2 cellular contexts compared by ENCODE assay signal in the genomic region with DNA sequence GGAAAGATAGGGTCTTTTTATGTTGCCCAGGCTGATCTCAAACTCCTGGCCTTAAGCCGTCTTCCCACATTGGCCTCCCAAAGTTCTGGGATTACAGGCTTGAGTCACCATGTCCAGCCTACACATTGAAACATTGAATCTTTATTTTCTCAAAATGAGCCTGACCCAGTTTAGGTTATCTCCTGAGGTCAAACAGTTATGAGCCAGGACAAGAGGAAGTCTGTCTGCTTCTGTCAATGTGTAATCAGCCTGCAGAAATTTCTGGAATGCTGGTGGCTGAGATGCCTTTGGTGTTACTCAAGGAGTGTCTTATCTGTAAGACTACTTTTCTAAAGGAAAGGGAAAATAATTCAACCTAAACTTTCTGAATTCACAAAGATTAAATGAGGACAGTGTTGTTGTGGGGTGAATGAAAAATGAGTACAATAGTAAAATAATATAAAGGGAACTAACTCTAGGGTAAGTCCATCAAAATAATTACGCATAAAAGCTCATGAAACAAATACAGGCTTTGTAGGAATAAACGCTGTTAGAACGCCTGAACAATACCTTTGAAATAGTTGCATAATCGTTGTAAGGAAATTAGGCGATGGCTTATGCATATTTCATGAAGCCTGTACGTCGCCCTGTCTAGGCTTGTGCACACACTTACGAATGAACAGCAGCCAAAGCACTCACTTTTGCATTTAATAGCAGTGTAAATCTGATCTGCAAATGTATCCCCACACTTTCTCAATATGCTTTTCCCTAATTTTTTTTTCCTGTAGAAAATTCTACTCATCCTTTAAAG.
TF ChIP-seq lines count a peak whose summit lies in the region.

No MANE protein-coding gene starts in this region.

TF ChIP-seq in HCT116, 20 proteins besides CTCF, POLR2A, EP300 and RAD21 (continued from another document):
- TF ChIP-seq, protein P1, sequence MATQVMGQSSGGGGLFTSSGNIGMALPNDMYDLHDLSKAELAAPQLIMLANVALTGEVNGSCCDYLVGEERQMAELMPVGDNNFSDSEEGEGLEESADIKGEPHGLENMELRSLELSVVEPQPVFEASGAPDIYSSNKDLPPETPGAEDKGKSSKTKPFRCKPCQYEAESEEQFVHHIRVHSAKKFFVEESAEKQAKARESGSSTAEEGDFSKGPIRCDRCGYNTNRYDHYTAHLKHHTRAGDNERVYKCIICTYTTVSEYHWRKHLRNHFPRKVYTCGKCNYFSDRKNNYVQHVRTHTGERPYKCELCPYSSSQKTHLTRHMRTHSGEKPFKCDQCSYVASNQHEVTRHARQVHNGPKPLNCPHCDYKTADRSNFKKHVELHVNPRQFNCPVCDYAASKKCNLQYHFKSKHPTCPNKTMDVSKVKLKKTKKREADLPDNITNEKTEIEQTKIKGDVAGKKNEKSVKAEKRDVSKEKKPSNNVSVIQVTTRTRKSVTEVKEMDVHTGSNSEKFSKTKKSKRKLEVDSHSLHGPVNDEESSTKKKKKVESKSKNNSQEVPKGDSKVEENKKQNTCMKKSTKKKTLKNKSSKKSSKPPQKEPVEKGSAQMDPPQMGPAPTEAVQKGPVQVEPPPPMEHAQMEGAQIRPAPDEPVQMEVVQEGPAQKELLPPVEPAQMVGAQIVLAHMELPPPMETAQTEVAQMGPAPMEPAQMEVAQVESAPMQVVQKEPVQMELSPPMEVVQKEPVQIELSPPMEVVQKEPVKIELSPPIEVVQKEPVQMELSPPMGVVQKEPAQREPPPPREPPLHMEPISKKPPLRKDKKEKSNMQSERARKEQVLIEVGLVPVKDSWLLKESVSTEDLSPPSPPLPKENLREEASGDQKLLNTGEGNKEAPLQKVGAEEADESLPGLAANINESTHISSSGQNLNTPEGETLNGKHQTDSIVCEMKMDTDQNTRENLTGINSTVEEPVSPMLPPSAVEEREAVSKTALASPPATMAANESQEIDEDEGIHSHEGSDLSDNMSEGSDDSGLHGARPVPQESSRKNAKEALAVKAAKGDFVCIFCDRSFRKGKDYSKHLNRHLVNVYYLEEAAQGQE (IDR thresholded peaks at IDR 0.05; ENCODE audit: low read depth): no peak
- TF ChIP-seq, protein P2, sequence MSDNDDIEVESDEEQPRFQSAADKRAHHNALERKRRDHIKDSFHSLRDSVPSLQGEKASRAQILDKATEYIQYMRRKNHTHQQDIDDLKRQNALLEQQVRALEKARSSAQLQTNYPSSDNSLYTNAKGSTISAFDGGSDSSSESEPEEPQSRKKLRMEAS (IDR thresholded peaks at IDR 0.05): no peak
- no peak for TF ChIP-seq CEBPB (IDR thresholded peaks at IDR 0.05; ENCODE audit: low read depth)
- TF ChIP-seq JUND (IDR thresholded peaks at IDR 0.05): no peak

TF ChIP-seq in SK-N-SH, 30 proteins besides CTCF, POLR2A, EP300 and RAD21 (continued from another document):
- TF ChIP-seq CHD2 (IDR thresholded peaks at IDR 0.05; ENCODE audit: low read length, partially characterized antibody): no peak
- peak; percentile 93 for TF ChIP-seq RXRA (IDR thresholded peaks at IDR 0.05; ENCODE audit: borderline replicate concordance, low read depth)
- no peak for TF ChIP-seq YY1 (IDR thresholded peaks at IDR 0.05; ENCODE audit: low read depth)
- peak; percentile 76 for TF ChIP-seq TCF12 (IDR thresholded peaks at IDR 0.05)
- TF ChIP-seq, protein P1 (IDR thresholded peaks at IDR 0.05; ENCODE audit: low read depth, low read length): no peak
- no peak for TF ChIP-seq FOXM1 (IDR thresholded peaks at IDR 0.05; ENCODE audit: low read depth)
- peak; percentile 5; the same call in 1 of the 2 replicates for TF ChIP-seq NFIC (IDR thresholded peaks at IDR 0.05; ENCODE audit: borderline replicate concordance)
- TF ChIP-seq ELF1 (IDR thresholded peaks at IDR 0.05): no peak
- no peak for TF ChIP-seq EZH2phosphoT487 (IDR thresholded peaks at IDR 0.05; ENCODE audit: borderline replicate concordance, low read depth)
- peak; percentile 47; the same call in 1 of the 2 replicates for TF ChIP-seq POLR2AphosphoS5 (IDR thresholded peaks at IDR 0.05; ENCODE audit: low read depth, low read length)
- TF ChIP-seq, protein P3, sequence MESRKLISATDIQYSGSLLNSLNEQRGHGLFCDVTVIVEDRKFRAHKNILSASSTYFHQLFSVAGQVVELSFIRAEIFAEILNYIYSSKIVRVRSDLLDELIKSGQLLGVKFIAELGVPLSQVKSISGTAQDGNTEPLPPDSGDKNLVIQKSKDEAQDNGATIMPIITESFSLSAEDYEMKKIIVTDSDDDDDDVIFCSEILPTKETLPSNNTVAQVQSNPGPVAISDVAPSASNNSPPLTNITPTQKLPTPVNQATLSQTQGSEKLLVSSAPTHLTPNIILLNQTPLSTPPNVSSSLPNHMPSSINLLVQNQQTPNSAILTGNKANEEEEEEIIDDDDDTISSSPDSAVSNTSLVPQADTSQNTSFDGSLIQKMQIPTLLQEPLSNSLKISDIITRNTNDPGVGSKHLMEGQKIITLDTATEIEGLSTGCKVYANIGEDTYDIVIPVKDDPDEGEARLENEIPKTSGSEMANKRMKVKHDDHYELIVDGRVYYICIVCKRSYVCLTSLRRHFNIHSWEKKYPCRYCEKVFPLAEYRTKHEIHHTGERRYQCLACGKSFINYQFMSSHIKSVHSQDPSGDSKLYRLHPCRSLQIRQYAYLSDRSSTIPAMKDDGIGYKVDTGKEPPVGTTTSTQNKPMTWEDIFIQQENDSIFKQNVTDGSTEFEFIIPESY (IDR thresholded peaks at IDR 0.05; ENCODE audit: borderline replicate concordance, low read depth): no peak
- TF ChIP-seq, protein P4, sequence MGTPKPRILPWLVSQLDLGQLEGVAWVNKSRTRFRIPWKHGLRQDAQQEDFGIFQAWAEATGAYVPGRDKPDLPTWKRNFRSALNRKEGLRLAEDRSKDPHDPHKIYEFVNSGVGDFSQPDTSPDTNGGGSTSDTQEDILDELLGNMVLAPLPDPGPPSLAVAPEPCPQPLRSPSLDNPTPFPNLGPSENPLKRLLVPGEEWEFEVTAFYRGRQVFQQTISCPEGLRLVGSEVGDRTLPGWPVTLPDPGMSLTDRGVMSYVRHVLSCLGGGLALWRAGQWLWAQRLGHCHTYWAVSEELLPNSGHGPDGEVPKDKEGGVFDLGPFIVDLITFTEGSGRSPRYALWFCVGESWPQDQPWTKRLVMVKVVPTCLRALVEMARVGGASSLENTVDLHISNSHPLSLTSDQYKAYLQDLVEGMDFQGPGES (IDR thresholded peaks at IDR 0.05; ENCODE audit: low read depth, low read length): no peak
- TF ChIP-seq SMC3 (IDR thresholded peaks at IDR 0.05; ENCODE audit: low read depth, low read length): no peak
- TF ChIP-seq, protein P5, sequence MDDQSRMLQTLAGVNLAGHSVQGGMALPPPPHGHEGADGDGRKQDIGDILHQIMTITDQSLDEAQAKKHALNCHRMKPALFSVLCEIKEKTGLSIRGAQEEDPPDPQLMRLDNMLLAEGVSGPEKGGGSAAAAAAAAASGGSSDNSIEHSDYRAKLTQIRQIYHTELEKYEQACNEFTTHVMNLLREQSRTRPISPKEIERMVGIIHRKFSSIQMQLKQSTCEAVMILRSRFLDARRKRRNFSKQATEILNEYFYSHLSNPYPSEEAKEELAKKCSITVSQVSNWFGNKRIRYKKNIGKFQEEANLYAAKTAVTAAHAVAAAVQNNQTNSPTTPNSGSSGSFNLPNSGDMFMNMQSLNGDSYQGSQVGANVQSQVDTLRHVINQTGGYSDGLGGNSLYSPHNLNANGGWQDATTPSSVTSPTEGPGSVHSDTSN (IDR thresholded peaks at IDR 0.05): peak; percentile 56
- peak; percentile 95 for TF ChIP-seq TEAD4 (IDR thresholded peaks at IDR 0.05; ENCODE audit: borderline replicate concordance, insufficient read depth)
- peak; percentile 64; the same call in 1 of the 2 replicates for TF ChIP-seq FOSL2 (IDR thresholded peaks at IDR 0.05; ENCODE audit: borderline replicate concordance, low read depth)
- TF ChIP-seq GATA2 (CRISPR knock-in tag; IDR thresholded peaks at IDR 0.05): no peak
- peak; percentile 5; the same call in 1 of the 2 replicates for TF ChIP-seq MEF2A (IDR thresholded peaks at IDR 0.05; ENCODE audit: borderline replicate concordance, low read depth)
- TF ChIP-seq, protein P6, sequence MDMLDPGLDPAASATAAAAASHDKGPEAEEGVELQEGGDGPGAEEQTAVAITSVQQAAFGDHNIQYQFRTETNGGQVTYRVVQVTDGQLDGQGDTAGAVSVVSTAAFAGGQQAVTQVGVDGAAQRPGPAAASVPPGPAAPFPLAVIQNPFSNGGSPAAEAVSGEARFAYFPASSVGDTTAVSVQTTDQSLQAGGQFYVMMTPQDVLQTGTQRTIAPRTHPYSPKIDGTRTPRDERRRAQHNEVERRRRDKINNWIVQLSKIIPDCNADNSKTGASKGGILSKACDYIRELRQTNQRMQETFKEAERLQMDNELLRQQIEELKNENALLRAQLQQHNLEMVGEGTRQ (IDR thresholded peaks at IDR 0.05; ENCODE audit: borderline replicate concordance, low read depth, low read length): no peak
TF ChIP-seq in SK-N-SH: peak in this region for 9.
